In genomic region chr1:243628476-243628907, GRCh38 we compare ENCODE assay signal across 14 cellular contexts.
"Had no signal": no experiment of that assay in that cellular context is flagged by ENCODE, and none has a peak within 500 bp of the region (broad histone marks: within the 10 kb centered on the region; RNA-seq: fewer than 3 reads in every experiment).

No MANE protein-coding gene starts in this region.

- ATAC-seq: activated CD8-positive, alpha-beta memory T cell treated with anti-CD3 and anti-CD28 coated beads, Interleukin-2, amount 10 ng/mL, durations not matched to agents 7 days and 5 days; heart right ventricle had no signal

- H3K27ac Mint-ChIP-seq: activated CD8-positive, alpha-beta memory T cell treated with anti-CD3 and anti-CD28 coated beads, Interleukin-2, amount 10 ng/mL, durations not matched to agents 7 days and 5 days; activated naive CD8-positive, alpha-beta T cell; activated T-cell treated with anti-CD3 and anti-CD28 coated beads, Interleukin-2, amount 50 U/mL, for 24 hours; endodermal cell; memory B cell; T-helper 2 cell treated with Interferon-gamma antibody and Interleukin-4, amounts not matched to agents 5 μg/mL and 100 μg/mL, for 36 hours had no signal

- H3K27me3 Mint-ChIP-seq: activated CD8-positive, alpha-beta memory T cell treated with anti-CD3 and anti-CD28 coated beads, Interleukin-2, amount 10 ng/mL, durations not matched to agents 7 days and 5 days; activated naive CD8-positive, alpha-beta T cell; activated T-cell treated with anti-CD3 and anti-CD28 coated beads, Interleukin-2, amount 50 U/mL, for 24 hours; memory B cell had no signal

- DNase-seq: activated CD4-positive, alpha-beta T cell treated with anti-CD3 and anti-CD28 coated beads, Interleukin-2, amount 50 U/mL, for 4 hours; activated CD4-positive, CD25-positive, alpha-beta regulatory T cell treated with anti-CD3 and anti-CD28 coated beads, Interleukin-2, amount 50 U/mL, for 72 hours; activated CD8-positive, alpha-beta memory T cell treated with anti-CD3 and anti-CD28 coated beads, Interleukin-2, amount 10 ng/mL, durations not matched to agents 7 days and 5 days; activated gamma-delta T cell; activated T-cell treated with anti-CD3 and anti-CD28 coated beads, Interleukin-2, amount 50 U/mL, for 24 hours; aorta; endodermal cell; heart right ventricle; left ventricle myocardium inferior; retina; thyroid gland had no signal

- H3K4me1 Mint-ChIP-seq: activated CD8-positive, alpha-beta memory T cell treated with anti-CD3 and anti-CD28 coated beads, Interleukin-2, amount 10 ng/mL, durations not matched to agents 7 days and 5 days; endodermal cell; memory B cell had no signal

- H3K4me3 Mint-ChIP-seq: activated CD8-positive, alpha-beta memory T cell treated with anti-CD3 and anti-CD28 coated beads, Interleukin-2, amount 10 ng/mL, durations not matched to agents 7 days and 5 days; activated naive CD8-positive, alpha-beta T cell; activated T-cell treated with anti-CD3 and anti-CD28 coated beads, Interleukin-2, amount 50 U/mL, for 24 hours; endodermal cell; memory B cell; T-helper 2 cell treated with Interferon-gamma antibody and Interleukin-4, amounts not matched to agents 5 μg/mL and 100 μg/mL, for 36 hours had no signal

- H3K9me3 Mint-ChIP-seq: memory B cell had no signal
